ENCODE assay signal across 7 cellular contexts in genomic region chr1:76330993-76331603, GRCh38.
A peak's percentile ranks its signal among the peaks of the same experiment; 100 is the strongest.
DNase-seq lines count a peak whose midpoint lies in the region; ATAC-seq and TF ChIP-seq lines count a peak whose summit lies in the region.

No MANE protein-coding gene starts in this region.

- H4K20me1 ChIP-seq in OCI-LY7 (ENCODE audit: insufficient read depth, low read length) (no peaks in the 10 kb centered on the region), hepatocyte (ENCODE audit: insufficient read depth, poor library complexity, severe bottlenecking) (no peaks in the 10 kb centered on the region)

- 28% methylated on average over 3 of the region's 3 CpGs for WGBS in hepatocyte (ENCODE audit: low lambda C conversion rate, missing lambda C conversion rate)

- CTCF ChIA-PET in OCI-LY7 (lab: Charles Lee; ENCODE audit: unreplicated experiment): no interaction called here

- TF ChIP-seq CTCF in GM10266 (IDR thresholded peaks at IDR 0.05; ENCODE audit: control insufficient read depth, insufficient read depth, low read depth, missing control alignments): peak; percentile 83
- peak; percentile 98 for TF ChIP-seq CTCF in OCI-LY7 (conservative IDR thresholded peaks at IDR 0.05; ENCODE audit: low read length)
- peak; percentile 87 for TF ChIP-seq CTCF in hepatocyte (IDR thresholded peaks at IDR 0.05; ENCODE audit: poor library complexity)

- H3K27ac ChIP-seq in OCI-LY7 (ENCODE audit: low read depth, low read length, poor library complexity, severe bottlenecking): no peak overlapping the region
- H3K27ac ChIP-seq in hepatocyte: no peak overlapping the region

- no peaks in the 10 kb centered on the region for H3K27me3 ChIP-seq in hepatocyte

- POLR2A ChIA-PET in OCI-LY7 (lab: Charles Lee): interaction anchor here (0.7 to 1.1 kb wide), 3 partner anchors 10 to 82 kb away, joined by 3 to 5 read pairs (median 3); no protein-coding TSS in a partner anchor

- H3K4me1 ChIP-seq in OCI-LY7 (ENCODE audit: insufficient read depth, low read length, poor library complexity, severe bottlenecking) (no peaks in the 10 kb centered on the region), hepatocyte (ENCODE audit: insufficient read depth) (no peaks in the 10 kb centered on the region)

- peak; percentile 86 for ATAC-seq in GM21529 (IDR thresholded peaks at IDR 0.05; ENCODE audit: unreplicated experiment)

- H3K9me2 ChIP-seq in OCI-LY7 (ENCODE audit: insufficient read depth, low read length) (0 out of 2 replicates have a peak, but pooled peaks cover 4% of the 10 kb centered on the region), hepatocyte (replicated peaks; ENCODE audit: insufficient read depth) (no peaks in the 10 kb centered on the region)

- H3K4me2 ChIP-seq in OCI-LY7 (ENCODE audit: low read length): no peak overlapping the region
- no peak overlapping the region for H3K4me2 ChIP-seq in hepatocyte

- no peaks in the 10 kb centered on the region for H3K9me3 ChIP-seq in OCI-LY7 (ENCODE audit: low read length)
- no peaks in the 10 kb centered on the region for H3K9me3 ChIP-seq in hepatocyte (ENCODE audit: low read depth)

- H2AFZ ChIP-seq in OCI-LY7 (ENCODE audit: low read length) (no peak overlapping the region; the same call in 1 of the 2 replicates), hepatocyte (no peak overlapping the region)

- intact Hi-C loops in OCI-LY7 (cut with micrococcal nuclease; ENCODE audit: unreplicated experiment): loop anchor here (1.0 kb wide), 1 partner anchor 177 kb away; no protein-coding TSS in a partner anchor

- H3K36me3 ChIP-seq in OCI-LY7 (ENCODE audit: insufficient read depth, low read length) (no peaks in the 10 kb centered on the region), hepatocyte (replicated peaks; ENCODE audit: insufficient read depth, low read depth) (no peaks in the 10 kb centered on the region)

- H3K4me3 ChIP-seq in OCI-LY7 (ENCODE audit: low read depth, low read length, poor library complexity, severe bottlenecking) (no peak overlapping the region), hepatocyte (no peak overlapping the region)

- H3K79me2 ChIP-seq in OCI-LY7 (ENCODE audit: insufficient read depth, low read depth, low read length): no peaks in the 10 kb centered on the region
- no peaks in the 10 kb centered on the region for H3K79me2 ChIP-seq in hepatocyte

- no TSS peak for BruUV-seq in OCI-LY7 (replicated peaks; lab: Mats Ljungman, UMichigan)

- DNase-seq in GM10266 (ENCODE audit: extremely low spot score): peak; percentile 28
- peak; percentile 6 for DNase-seq in HuH-7 (ENCODE audit: low spot score)
- peak; percentile 69 for DNase-seq in OCI-LY7 (ENCODE audit: low spot score)
- peak; percentile 12 for DNase-seq in amniotic stem cell (lab: John Stamatoyannopoulos, UW)
- peak; percentile 72 for DNase-seq in hepatocyte (ENCODE audit: low spot score)
- peak; percentile 57 for DNase-seq in smooth muscle cell of the brain vasculature (ENCODE audit: low read depth, low spot score)

Comparison
In these comparisons a context has a peak if more than half of its experiments do, and no peak if none do; other contexts are left out.
1. DNase-seq: peak in every context shown above with its lines; median percentile 72 in hepatocyte; 69 in OCI-LY7; 57 in smooth muscle cell of the brain vasculature; 28 in GM10266; 12 in amniotic stem cell; 6 in HuH-7.